ENCODE assay signal across 20 cellular contexts in genomic region chr3:187673012-187673411, GRCh38. TPM values are rescaled to one million over a fixed set of nuclear protein-coding genes. Genes with fewer than 3 reads are reported as not detected.
"Had no signal": no experiment of that assay in that cellular context is flagged by ENCODE, and none has a peak within 500 bp of the region (broad histone marks: within the 10 kb centered on the region; RNA-seq: fewer than 3 reads in every experiment).

No MANE protein-coding gene starts in this region.

- H3K4me3 Mint-ChIP-seq: activated CD4-positive, alpha-beta memory T cell treated with anti-CD3 and anti-CD28 coated beads, Interleukin-2, amount 10 ng/mL, durations not matched to agents 7 days and 5 days; activated CD4-positive, alpha-beta T cell treated with anti-CD3 and anti-CD28 coated beads for 36 hours; activated T-cell treated with anti-CD3 and anti-CD28 coated beads, Interleukin-2, amount 50 U/mL, for 24 hours; memory B cell; natural killer cell had no signal

- H3K9me3 Mint-ChIP-seq: activated CD4-positive, alpha-beta memory T cell treated with anti-CD3 and anti-CD28 coated beads, Interleukin-2, amount 10 ng/mL, durations not matched to agents 7 days and 5 days; activated T-cell treated with anti-CD3 and anti-CD28 coated beads, Interleukin-2, amount 50 U/mL, for 24 hours; memory B cell; natural killer cell had no signal

- H3K36me3 Mint-ChIP-seq: memory B cell, natural killer cell had no signal

- ATAC-seq: activated CD4-positive, alpha-beta T cell treated with anti-CD3 and anti-CD28 coated beads for 36 hours; esophagus mucosa; natural killer cell had no signal

- H3K4me3 ChIP-seq: cardiac muscle cell, left ventricle myocardium inferior, skin epidermis, transverse colon had no signal

- H3K9me3 ChIP-seq: left ventricle myocardium inferior, transverse colon had no signal

- DNase-seq: activated CD4-positive, alpha-beta memory T cell treated with anti-CD3 and anti-CD28 coated beads, Interleukin-2, amount 10 ng/mL, durations not matched to agents 7 days and 5 days; activated CD4-positive, alpha-beta T cell treated with anti-CD3 and anti-CD28 coated beads for 36 hours; activated effector memory CD4-positive, alpha-beta T cell treated with Interleukin-2 at 50 U/mL for 16 hours; activated naive CD4-positive, alpha-beta T cell treated with anti-CD3 and anti-CD28 coated beads, Interleukin-2, amount 50 U/mL, for 16 hours; activated T-cell treated with anti-CD3 and anti-CD28 coated beads, Interleukin-2, amount 50 U/mL, for 24 hours; left ventricle myocardium inferior; natural killer cell; retina; stimulated activated CD4-positive, alpha-beta T cell treated with anti-CD3 and anti-CD28 coated beads, Interleukin-15, amount 100 ng/mL, for 24 hours; stimulated activated CD4-positive, alpha-beta T cell treated with anti-CD3 and anti-CD28 coated beads, Interleukin-4, amount 100 ng/mL, for 4 hours; stimulated activated CD8-positive, alpha-beta memory T cell treated with anti-CD3 and anti-CD28 coated beads, Interleukin-4, amount 100 ng/mL, for 48 hours; stimulated activated naive CD4-positive, alpha-beta T cell treated with Interleukin-2 at 50 U/mL for 16 hours; substantia nigra; transverse colon had no signal

- H3K27ac Mint-ChIP-seq: activated CD4-positive, alpha-beta memory T cell treated with anti-CD3 and anti-CD28 coated beads, Interleukin-2, amount 10 ng/mL, durations not matched to agents 7 days and 5 days; activated CD4-positive, alpha-beta T cell treated with anti-CD3 and anti-CD28 coated beads for 36 hours; activated T-cell treated with anti-CD3 and anti-CD28 coated beads, Interleukin-2, amount 50 U/mL, for 24 hours; memory B cell; natural killer cell had no signal

- H3K27ac ChIP-seq: cardiac muscle cell, left ventricle myocardium inferior, skin epidermis, transverse colon had no signal

- H3K4me1 Mint-ChIP-seq: activated CD4-positive, alpha-beta memory T cell treated with anti-CD3 and anti-CD28 coated beads, Interleukin-2, amount 10 ng/mL, durations not matched to agents 7 days and 5 days; activated CD4-positive, alpha-beta T cell treated with anti-CD3 and anti-CD28 coated beads for 36 hours; natural killer cell had no signal

- H3K4me1 ChIP-seq: left ventricle myocardium inferior, transverse colon had no signal

- H3K36me3 ChIP-seq: cardiac muscle cell, left ventricle myocardium inferior, transverse colon had no signal

RNA-seq across cellular contexts. Expression of gene SST, which starts 2.8 kb away (rescaled TPM):
- total RNA-seq: activated CD4-positive, alpha-beta memory T cell treated with anti-CD3 and anti-CD28 coated beads, Interleukin-2, amount 10 ng/mL, durations not matched to agents 7 days and 5 days; activated CD4-positive, alpha-beta T cell treated with anti-CD3 and anti-CD28 coated beads for 36 hours; esophagus mucosa; left ventricle myocardium inferior; natural killer cell had no signal
- polyA plus RNA-seq: keratinocyte had no signal

RNA-seq across cellular contexts. Expression of gene RTP2, which starts 29.3 kb away (rescaled TPM):
- total RNA-seq: activated CD4-positive, alpha-beta memory T cell treated with anti-CD3 and anti-CD28 coated beads, Interleukin-2, amount 10 ng/mL, durations not matched to agents 7 days and 5 days; activated CD4-positive, alpha-beta T cell treated with anti-CD3 and anti-CD28 coated beads for 36 hours; cardiac muscle cell; esophagus mucosa; left ventricle myocardium inferior; natural killer cell; transverse colon had no signal
- polyA plus RNA-seq: adipose tissue, cardiac muscle cell, keratinocyte had no signal
